Comparison of ENCODE assay signal across 8 cellular contexts in genomic region chr3:142225885-142226215, GRCh38. TPM values are rescaled to one million over a fixed set of nuclear protein-coding genes. Genes with fewer than 3 reads are reported as not detected.
A peak's percentile ranks its signal among the peaks of the same experiment; 100 is the strongest.
DNase-seq lines count a peak whose midpoint lies in the region; ATAC-seq, FAIRE-seq and TF ChIP-seq lines count a peak whose summit lies in the region.

No MANE protein-coding gene starts in this region.

- no peaks in the 10 kb centered on the region for H3K9me3 Mint-ChIP-seq in stimulated activated memory B cell treated with anti-CD40 and anti-IgM and Interleukin-4, amounts not matched to agents 10 μg/mL and 1 μg/mL and 100 μg/mL, for 72 hours

- H3K27ac Mint-ChIP-seq in stimulated activated memory B cell treated with anti-CD40 and anti-IgM and Interleukin-4, amounts not matched to agents 10 μg/mL and 1 μg/mL and 100 μg/mL, for 72 hours, result peak overlapping the region; percentile 92

- no peaks in the 10 kb centered on the region for H3K9me3 ChIP-seq in right atrium auricular region

- no peaks in the 10 kb centered on the region for H3K36me3 ChIP-seq in right atrium auricular region

- no peaks in the 10 kb centered on the region for H3K27me3 ChIP-seq in right atrium auricular region

- DNase-seq in right atrium auricular region (ENCODE audit: low spot score), result no peak
- DNase-seq in EL, result no peak
- no peak for DNase-seq in inferior parietal cortex (ENCODE audit: extremely low spot score)
- no peak for DNase-seq in NCI-H2107 treated with DMSO at 0.1 percent for 48 hours (lab: John Stamatoyannopoulos, UW; ENCODE audit: unreplicated experiment)
- DNase-seq in HTR-8/SVneo (ENCODE audit: insufficient read length, low spot score), result no peak

- no peaks in the 10 kb centered on the region for H3K36me3 Mint-ChIP-seq in stimulated activated memory B cell treated with anti-CD40 and anti-IgM and Interleukin-4, amounts not matched to agents 10 μg/mL and 1 μg/mL and 100 μg/mL, for 72 hours

- peak overlapping the region; percentile 97 for H3K4me3 Mint-ChIP-seq in stimulated activated memory B cell treated with anti-CD40 and anti-IgM and Interleukin-4, amounts not matched to agents 10 μg/mL and 1 μg/mL and 100 μg/mL, for 72 hours

- ATAC-seq in GM21717 (IDR thresholded peaks at IDR 0.05; ENCODE audit: unreplicated experiment) (peak; percentile 5), SK-N-SH treated with all-trans-retinoic acid at 6 μM for 48 hours (no peak)
- ATAC-seq in stimulated activated memory B cell treated with anti-CD40 and anti-IgM and Interleukin-4, amounts not matched to agents 10 μg/mL and 1 μg/mL and 100 μg/mL, for 72 hours, result no peak

- TF ChIP-seq CTCF in right atrium auricular region (IDR thresholded peaks at IDR 0.05), result no peak

- H3K4me1 ChIP-seq in right atrium auricular region, result peaks cover 0 to 15% of the 10 kb centered on the region in 2 donors

- no peaks in the 10 kb centered on the region for H3K27me3 Mint-ChIP-seq in stimulated activated memory B cell treated with anti-CD40 and anti-IgM and Interleukin-4, amounts not matched to agents 10 μg/mL and 1 μg/mL and 100 μg/mL, for 72 hours

- H3K27ac ChIP-seq in right atrium auricular region, result peak overlapping the region; percentile 94 to 97

- no peak for FAIRE-seq in HTR-8/SVneo (lab: Jason Lieb, UNC)

- peak overlapping the region; percentile 83 to 91 for H3K4me3 ChIP-seq in right atrium auricular region

- H3K4me1 Mint-ChIP-seq in stimulated activated memory B cell treated with anti-CD40 and anti-IgM and Interleukin-4, amounts not matched to agents 10 μg/mL and 1 μg/mL and 100 μg/mL, for 72 hours, result peaks cover 14% of the 10 kb centered on the region

TF ChIP-seq in SK-N-SH treated with all-trans-retinoic acid at 6 μM for 48 hours, 23 proteins besides CTCF, POLR2A, EP300 and RAD21:
- TF ChIP-seq TCF4 (CRISPR knock-in tag; IDR thresholded peaks at IDR 0.05; ENCODE audit: borderline replicate concordance), result no peak
- no peak for TF ChIP-seq RARB (CRISPR knock-in tag; IDR thresholded peaks at IDR 0.05)
- TF ChIP-seq TSHZ2 (CRISPR knock-in tag; IDR thresholded peaks at IDR 0.05), result 0 out of 2 replicates have a peak, but pooled peaks have one; percentile 6
- TF ChIP-seq CSDC2 (CRISPR knock-in tag; IDR thresholded peaks at IDR 0.05), result no peak
- TF ChIP-seq OSR1 (CRISPR knock-in tag; IDR thresholded peaks at IDR 0.05), result no peak
- TF ChIP-seq ZNF565 (CRISPR knock-in tag; conservative IDR thresholded peaks at IDR 0.05; ENCODE audit: low read depth), result no peak
- TF ChIP-seq SNAI2 (CRISPR knock-in tag; IDR thresholded peaks at IDR 0.05), result no peak
- no peak for TF ChIP-seq POU6F1 (CRISPR knock-in tag; IDR thresholded peaks at IDR 0.05; ENCODE audit: borderline replicate concordance, low read depth)

RNA-seq across cellular contexts. Expression of gene GK5, which starts 0.5 kb away (rescaled TPM):
- 1 to 10 TPM; 6.4 to 7.1 TPM for total RNA-seq in right atrium auricular region
